ENCODE assay signal across 8 cellular contexts in genomic region chr16:47143329-47143676, GRCh38. TPM values are rescaled to one million over a fixed set of nuclear protein-coding genes. Genes with fewer than 3 reads are reported as not detected.
DNase-seq lines count a peak whose midpoint lies in the region; ATAC-seq and FAIRE-seq lines count a peak whose summit lies in the region.

No MANE protein-coding gene starts in this region.

- no peaks in the 10 kb centered on the region for H3K9me3 Mint-ChIP-seq in T-helper 2 cell treated with Interferon-gamma antibody and Interleukin-4, amounts not matched to agents 5 μg/mL and 100 μg/mL, for 36 hours

- H3K27me3 Mint-ChIP-seq in T-helper 2 cell treated with Interferon-gamma antibody and Interleukin-4, amounts not matched to agents 5 μg/mL and 100 μg/mL, for 36 hours (ENCODE audit: low read depth) = peaks cover 35% of the 10 kb centered on the region

- WGBS in small intestine, 3 donors = 0 to 2% (median 1%) methylated on average over 2 to 55 of the region's 55 CpGs

- H3K4me3 ChIP-seq in iPS-15b (ENCODE audit: low read depth, low read length) = peak overlapping the region; percentile 64
- H3K4me3 ChIP-seq in small intestine (ENCODE audit: low read depth in 1 of 2, low read length in 2 of 2) = peak overlapping the region; percentile 49 to 63

- peaks cover 28% of the 10 kb centered on the region for H3K27me3 ChIP-seq in iPS-15b (ENCODE audit: control insufficient read depth, insufficient read depth, low read length)
- peaks cover 0 to 2% of the 10 kb centered on the region in 2 donors for H3K27me3 ChIP-seq in small intestine (ENCODE audit: control insufficient read depth in 2 of 2, insufficient read depth in 2 of 2, low read length in 2 of 2)

- DNase-seq in DMS79 treated with DMSO at 0.1 percent for 48 hours (lab: John Stamatoyannopoulos, UW) (peak; percentile 22), DMS79 (lab: John Stamatoyannopoulos, UW) (no peak), NCI-H1092 treated with DMSO at 0.1 percent for 48 hours (lab: John Stamatoyannopoulos, UW) (peak; percentile 75), astrocyte of the hippocampus (ENCODE audit: low read depth, low spot score) (peak; percentile 94), small intestine (peak; percentile 58)
- DNase-seq in T-helper 2 cell treated with Interferon-gamma antibody and Interleukin-4, amounts not matched to agents 5 μg/mL and 100 μg/mL, for 36 hours (ENCODE audit: low spot score) = peak; percentile 66

- H3K27ac Mint-ChIP-seq in T-helper 2 cell treated with Interferon-gamma antibody and Interleukin-4, amounts not matched to agents 5 μg/mL and 100 μg/mL, for 36 hours = no peak overlapping the region

- peaks cover 10% of the 10 kb centered on the region for H3K4me1 Mint-ChIP-seq in T-helper 2 cell treated with Interferon-gamma antibody and Interleukin-4, amounts not matched to agents 5 μg/mL and 100 μg/mL, for 36 hours (ENCODE audit: low read depth)

- H3K4me1 ChIP-seq in iPS-15b (ENCODE audit: control insufficient read depth, insufficient read depth, low read length) = peaks cover 5% of the 10 kb centered on the region
- H3K4me1 ChIP-seq in small intestine (ENCODE audit: control insufficient read depth in 2 of 2, insufficient read depth in 1 of 2, low read depth in 1 of 2, low read length in 1 of 2) = peaks cover 0 to 2% of the 10 kb centered on the region in 2 donors

- no peak for FAIRE-seq in small intestine (lab: Jason Lieb, UNC)

- no peak overlapping the region for H3K4me3 Mint-ChIP-seq in T-helper 2 cell treated with Interferon-gamma antibody and Interleukin-4, amounts not matched to agents 5 μg/mL and 100 μg/mL, for 36 hours

- no peaks in the 10 kb centered on the region for H3K36me3 ChIP-seq in iPS-15b (ENCODE audit: control insufficient read depth, insufficient read depth, low read length)
- H3K36me3 ChIP-seq in small intestine (ENCODE audit: control insufficient read depth in 2 of 2, insufficient read depth in 2 of 2, low read length in 2 of 2) = no peaks in the 10 kb centered on the region

- ATAC-seq in HG02678 (IDR thresholded peaks at IDR 0.05; ENCODE audit: unreplicated experiment) = peak; percentile 64

- no peaks in the 10 kb centered on the region for H3K36me3 Mint-ChIP-seq in T-helper 2 cell treated with Interferon-gamma antibody and Interleukin-4, amounts not matched to agents 5 μg/mL and 100 μg/mL, for 36 hours (ENCODE audit: low read depth)

- H3K9me3 ChIP-seq in iPS-15b (ENCODE audit: control insufficient read depth, insufficient read depth, low read length) = no peaks in the 10 kb centered on the region
- H3K9me3 ChIP-seq in small intestine (ENCODE audit: control insufficient read depth, low read depth) = no peaks in the 10 kb centered on the region

- H3K9ac ChIP-seq in iPS-15b (ENCODE audit: low read depth, low read length) = peak overlapping the region; percentile 61

- H3K27ac ChIP-seq in small intestine (ENCODE audit: low read depth in 1 of 2, low read length in 1 of 2) = peak overlapping the region in 1 of 2 donors; percentile 9

RNA-seq across cellular contexts. Expression of gene NETO2, which starts 0.4 kb away (rescaled TPM):
- polyA plus RNA-seq in small intestine = 1 to 10 TPM in 2 of 3 donors, under 1 TPM in 1; 0.45 to 2.8 (median 1.4) TPM
